ENCODE assay signal across 17 cellular contexts in the genomic region with DNA sequence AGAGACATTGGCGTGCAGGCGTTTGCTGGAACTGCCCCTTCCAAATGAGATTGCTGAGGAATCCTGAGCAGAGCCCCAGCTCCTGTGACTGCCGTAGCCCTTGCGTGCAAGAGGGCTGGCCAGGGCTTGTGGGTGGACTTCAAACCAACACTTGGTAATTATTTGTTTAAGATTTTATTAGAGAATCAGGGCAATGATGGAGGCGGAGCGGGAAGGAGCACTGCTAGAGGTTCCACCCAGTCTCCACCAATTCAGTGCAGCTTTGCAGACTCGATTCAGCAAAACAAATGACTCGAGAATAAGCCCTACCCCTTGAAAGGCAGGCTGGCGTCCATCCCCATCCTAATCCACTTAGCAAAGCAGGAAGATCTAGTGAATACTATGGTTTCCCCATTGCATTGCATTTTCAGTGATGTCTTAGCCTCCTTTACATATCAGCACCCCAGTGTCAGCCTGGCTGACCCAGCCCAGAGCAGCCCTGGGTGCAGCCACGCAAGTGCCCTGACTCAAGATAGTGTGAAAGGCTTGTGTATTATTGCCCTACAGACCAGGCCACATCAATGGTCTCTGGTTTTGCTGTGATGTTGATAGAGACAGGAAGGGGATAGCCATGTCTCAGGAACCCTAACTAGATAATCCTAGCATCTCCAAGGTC. TPM values are rescaled to one million over a fixed set of nuclear protein-coding genes. Genes with fewer than 3 reads are reported as not detected.
DNase-seq lines count a peak whose midpoint lies in the region; ATAC-seq and TF ChIP-seq lines count a peak whose summit lies in the region.
"Had no signal": no experiment of that assay in that cellular context is flagged by ENCODE, and none has a peak within 500 bp of the region (broad histone marks: within the 10 kb centered on the region; RNA-seq: fewer than 3 reads in every experiment).

No MANE protein-coding gene starts in this region.

- intact Hi-C loops in mucosa of descending colon (cut with DNase I, micrococcal nuclease): no loop called here

- ATAC-seq in mucosa of descending colon: peak; percentile 73
- no peak for ATAC-seq in GM21526 (IDR thresholded peaks at IDR 0.05; ENCODE audit: low FRiP score, unreplicated experiment)
- no peak for ATAC-seq in HG02852 (IDR thresholded peaks at IDR 0.05; ENCODE audit: unreplicated experiment)
- ATAC-seq in stimulated activated effector memory CD8-positive, alpha-beta T cell treated with anti-CD3 and anti-CD28 coated beads, Interleukin-12 subunit alpha, Interleukin-12 subunit beta, amount 100 ng/mL, for 72 hours: no peak
- ATAC-seq: activated naive CD8-positive, alpha-beta T cell treated with anti-CD3 and anti-CD28 coated beads, Interleukin-2, amount 50 U/mL, for 24 hours; GM12878 had no signal

- H3K9me3 Mint-ChIP-seq in stimulated activated effector memory CD8-positive, alpha-beta T cell treated with anti-CD3 and anti-CD28 coated beads, Interleukin-12 subunit alpha, Interleukin-12 subunit beta, amount 100 ng/mL, for 72 hours: no peaks in the 10 kb centered on the region
- H3K9me3 Mint-ChIP-seq: activated naive CD8-positive, alpha-beta T cell treated with anti-CD3 and anti-CD28 coated beads, Interleukin-2, amount 50 U/mL, for 24 hours had no signal

- no peaks in the 10 kb centered on the region for H3K36me3 Mint-ChIP-seq in stimulated activated effector memory CD8-positive, alpha-beta T cell treated with anti-CD3 and anti-CD28 coated beads, Interleukin-12 subunit alpha, Interleukin-12 subunit beta, amount 100 ng/mL, for 72 hours

- no peaks in the 10 kb centered on the region for H3K9me3 ChIP-seq in mucosa of descending colon
- H3K9me3 ChIP-seq: BLaER1, esophagus squamous epithelium, pancreas had no signal

- DNase-seq in AG20443 (ENCODE audit: low spot score) (peak; percentile 79), M059J (ENCODE audit: low read depth) (peak; percentile 20), ecto neural progenitor cell (ENCODE audit: low spot score) (peak; percentile 59), mucosa of descending colon (peak in 1 of 3 donors; percentile 21), NCI-H524 (lab: John Stamatoyannopoulos, UW) (no peak)
- no peak for DNase-seq in stimulated activated effector memory CD8-positive, alpha-beta T cell treated with anti-CD3 and anti-CD28 coated beads, Interleukin-12 subunit alpha, Interleukin-12 subunit beta, amount 100 ng/mL, for 72 hours (ENCODE audit: low spot score in 2 of 2)
- DNase-seq: activated naive CD8-positive, alpha-beta T cell treated with anti-CD3 and anti-CD28 coated beads, Interleukin-2, amount 50 U/mL, for 24 hours; DMS79 treated with DMSO at 0.1 percent for 48 hours; esophagus squamous epithelium; stimulated activated CD8-positive, alpha-beta memory T cell treated with anti-CD3 and anti-CD28 coated beads, Interleukin-4, amount 100 ng/mL, for 48 hours had no signal

- no peak overlapping the region for H3K27ac Mint-ChIP-seq in stimulated activated effector memory CD8-positive, alpha-beta T cell treated with anti-CD3 and anti-CD28 coated beads, Interleukin-12 subunit alpha, Interleukin-12 subunit beta, amount 100 ng/mL, for 72 hours
- H3K27ac Mint-ChIP-seq: activated naive CD8-positive, alpha-beta T cell treated with anti-CD3 and anti-CD28 coated beads, Interleukin-2, amount 50 U/mL, for 24 hours had no signal

- H3K4me3 ChIP-seq in mucosa of descending colon: no peak overlapping the region
- H3K4me3 ChIP-seq: BLaER1, esophagus squamous epithelium, GM12878, pancreas had no signal

- H3K4me3 Mint-ChIP-seq in stimulated activated effector memory CD8-positive, alpha-beta T cell treated with anti-CD3 and anti-CD28 coated beads, Interleukin-12 subunit alpha, Interleukin-12 subunit beta, amount 100 ng/mL, for 72 hours: no peak overlapping the region
- H3K4me3 Mint-ChIP-seq: activated naive CD8-positive, alpha-beta T cell treated with anti-CD3 and anti-CD28 coated beads, Interleukin-2, amount 50 U/mL, for 24 hours had no signal

- no peak for TF ChIP-seq CTCF in mucosa of descending colon (IDR thresholded peaks at IDR 0.05)

- H3K36me3 ChIP-seq in mucosa of descending colon (ENCODE audit: low read depth): no peaks in the 10 kb centered on the region
- H3K36me3 ChIP-seq: BLaER1, esophagus squamous epithelium, pancreas had no signal

- H3K4me1 ChIP-seq in mucosa of descending colon (ENCODE audit: low read depth): peaks cover 8% of the 10 kb centered on the region
- H3K4me1 ChIP-seq: pancreas had no signal

- H3K4me1 Mint-ChIP-seq in stimulated activated effector memory CD8-positive, alpha-beta T cell treated with anti-CD3 and anti-CD28 coated beads, Interleukin-12 subunit alpha, Interleukin-12 subunit beta, amount 100 ng/mL, for 72 hours: no peaks in the 10 kb centered on the region
- H3K4me1 Mint-ChIP-seq: activated naive CD8-positive, alpha-beta T cell treated with anti-CD3 and anti-CD28 coated beads, Interleukin-2, amount 50 U/mL, for 24 hours had no signal

RNA-seq across cellular contexts. Expression of a gene that starts 26.0 kb away (rescaled TPM):
- 0.74 and 1.6 TPM in 2 replicates for total RNA-seq in M059J (2014; rRNA removed; shearing (Covaris generic))
- 10 to 100 TPM in 1 of 3 donors, 1 to 10 TPM in 2; 3.5 to 10.0 (median 5.3) TPM for total RNA-seq in mucosa of descending colon
- total RNA-seq: LHCN-M2 had no signal

RNA-seq across cellular contexts. Expression of a gene that starts 29.1 kb away (rescaled TPM):
- 0.12 and 0.86 TPM in 2 replicates for total RNA-seq in M059J (2014; rRNA removed; shearing (Covaris generic))
- under 1 TPM; 0.06 to 0.63 (median 0.23) TPM for total RNA-seq in mucosa of descending colon
- total RNA-seq: chondrocyte had no signal

Comparison
In these comparisons a context has a peak if more than half of its experiments do, and no peak if none do; other contexts are left out.
1. DNase-seq: peak in AG20443 (single experiment), M059J (single experiment) and ecto neural progenitor cell (single experiment); none in NCI-H524 (0 of 2) and stimulated activated effector memory CD8-positive, alpha-beta T cell treated with anti-CD3 and anti-CD28 coated beads, Interleukin-12 subunit alpha, Interleukin-12 subunit beta, amount 100 ng/mL, for 72 hours (0 of 2).